20 cellular contexts compared by ENCODE assay signal in genomic region chr3:104911376-104911775, GRCh38.
A peak's percentile ranks its signal among the peaks of the same experiment; 100 is the strongest.
DNase-seq lines count a peak whose midpoint lies in the region; ATAC-seq and TF ChIP-seq lines count a peak whose summit lies in the region.
"Had no signal": no experiment of that assay in that cellular context is flagged by ENCODE, and none has a peak within 500 bp of the region (broad histone marks: within the 10 kb centered on the region; RNA-seq: fewer than 3 reads in every experiment).

No MANE protein-coding gene starts in this region.

- no peak overlapping the region for H2AK9ac ChIP-seq in IMR-90 (replicated peaks; ENCODE audit: low read depth, low read length, poor library complexity)

- H3K56ac ChIP-seq in IMR-90 (ENCODE audit: extremely low read depth, insufficient read depth, low read length), result peak overlapping the region; percentile 43; the same call in 1 of the 2 replicates

- H4K5ac ChIP-seq in IMR-90 (ENCODE audit: low read depth, low read length), result peak overlapping the region; percentile 18; the same call in 1 of the 2 replicates

- no peaks in the 10 kb centered on the region for H3F3A ChIP-seq in neural progenitor cell (ENCODE audit: low read depth)

- no peak for TF ChIP-seq POLR2A in IMR-90 (IDR thresholded peaks at IDR 0.05; ENCODE audit: low read depth, low read length)

- H3K14ac ChIP-seq in IMR-90 (replicated peaks; ENCODE audit: low read depth, low read length), result peak overlapping the region; percentile 85

- H3K4ac ChIP-seq in IMR-90 (ENCODE audit: low read depth, low read length), result peak overlapping the region; percentile 42; the same call in 1 of the 2 replicates

- peaks cover 18% of the 10 kb centered on the region for H3K4me1 Mint-ChIP-seq in neural progenitor cell
- H3K4me1 Mint-ChIP-seq: CD14-positive monocyte had no signal

- CTCF ChIA-PET in IMR-90 (lab: Yijun Ruan, JAX), result no interaction called here

- TF ChIP-seq CTCF in IMR-90 (conservative IDR thresholded peaks at IDR 0.05; ENCODE audit: low read depth, low read length) (no peak), choroid plexus epithelial cell (conservative IDR thresholded peaks at IDR 0.05; ENCODE audit: low read depth, low read length) (no peak), neural progenitor cell (IDR thresholded peaks at IDR 0.05) (no peak)

- BruUV-seq in IMR-90 (replicated peaks; lab: Mats Ljungman, UMichigan), result no TSS peak

- H3K4me3 ChIP-seq in ACC112 (ENCODE audit: low read depth, low read length) (peak overlapping the region; percentile 36; the same call in 1 of the 2 replicates), IMR-90 (ENCODE audit: insufficient read depth, low read depth, low read length) (no peak overlapping the region), choroid plexus epithelial cell (ENCODE audit: low read depth, low read length) (no peak overlapping the region), neural progenitor cell (no peak overlapping the region)
- H3K4me3 ChIP-seq: GM12878, MG63, SJSA1 had no signal

- no peaks in the 10 kb centered on the region for H4K20me1 ChIP-seq in IMR-90 (ENCODE audit: insufficient read depth, low read length)
- H4K20me1 ChIP-seq in neural progenitor cell (ENCODE audit: low read depth), result no peaks in the 10 kb centered on the region

- H3K23ac ChIP-seq in IMR-90 (ENCODE audit: low read depth, low read length), result 0 out of 2 replicates have a peak overlapping the region, but pooled peaks have one; percentile 44

- WGBS in IMR-90 (ENCODE audit: extremely low coverage in 2 of 2, insufficient read length in 1 of 2), 2 experiments, result no CpG with 5 or more reads among the region's 1 CpG

- H3K79me1 ChIP-seq in IMR-90 (ENCODE audit: low read depth in 1 of 2, low read length in 2 of 2), result peaks cover 6% of the 10 kb centered on the region in 2 experiments; a peak in 1 of 4 replicates

- H4K8ac ChIP-seq in IMR-90 (ENCODE audit: low read depth in 2 of 2, low read length in 2 of 2), result peak overlapping the region in 1 of 2 experiments; percentile 48; a peak in 1 of 4 replicates

- H2AK5ac ChIP-seq in IMR-90 (ENCODE audit: low read depth, low read length), result no peak overlapping the region

- H3K4me2 ChIP-seq in IMR-90 (ENCODE audit: low read depth, low read length) (peak overlapping the region; percentile 59; the same call in 1 of the 2 replicates), neural progenitor cell (no peak overlapping the region)

- H3K9ac ChIP-seq in IMR-90 (ENCODE audit: low read depth, low read length) (peak overlapping the region; percentile 46; the same call in 1 of the 2 replicates), neural progenitor cell (no peak overlapping the region)

- no peaks in the 10 kb centered on the region for H3K27me3 ChIP-seq in ACC112 (ENCODE audit: insufficient read depth, low read length)
- H3K27me3 ChIP-seq in IMR-90 (ENCODE audit: control insufficient read depth, insufficient read depth, low read length), result no peaks in the 10 kb centered on the region
- H3K27me3 ChIP-seq in neural progenitor cell, result no peaks in the 10 kb centered on the region
- H3K27me3 ChIP-seq: MG63, SJSA1 had no signal

- no peak overlapping the region for H3K4me3 Mint-ChIP-seq in neural progenitor cell
- H3K4me3 Mint-ChIP-seq: CD14-positive monocyte had no signal

- intact Hi-C loops in IMR-90 (cut with micrococcal nuclease), result no loop called here

- no peak overlapping the region for H3K27ac Mint-ChIP-seq in neural progenitor cell
- H3K27ac Mint-ChIP-seq: CD14-positive monocyte had no signal

- H3K4me1 ChIP-seq in ACC112 (ENCODE audit: control insufficient read depth, insufficient read depth, low read length, unreplicated experiment) (peaks cover 33% of the 10 kb centered on the region), IMR-90 (ENCODE audit: control insufficient read depth, insufficient read depth, low read length) (peaks cover 7% of the 10 kb centered on the region), neural progenitor cell (peaks cover 7% of the 10 kb centered on the region)
- H3K4me1 ChIP-seq: Caco-2 had no signal

- H2BK15ac ChIP-seq in IMR-90 (ENCODE audit: low read depth, low read length), result no peak overlapping the region; the same call in 2 of the 3 replicates

- peak overlapping the region; percentile 92 for H2AFZ ChIP-seq in ACC112 (ENCODE audit: low read length, unreplicated experiment)
- no peak overlapping the region for H2AFZ ChIP-seq in IMR-90 (replicated peaks; ENCODE audit: low read length, poor library complexity)
- H2AFZ ChIP-seq in neural progenitor cell (replicated peaks), result peak overlapping the region; percentile 80

- no peak for ATAC-seq in IMR-90 (ENCODE audit: low read depth)
- no peak for ATAC-seq in GM19328 (IDR thresholded peaks at IDR 0.05; ENCODE audit: unreplicated experiment)
- ATAC-seq in HG03108 (IDR thresholded peaks at IDR 0.05; ENCODE audit: unreplicated experiment), result no peak
- ATAC-seq: GM12878, HCT116 had no signal

- peaks cover 5% of the 10 kb centered on the region; the same call in 1 of the 2 replicates for H3K36me3 ChIP-seq in ACC112 (ENCODE audit: insufficient read depth, low read length)
- no peaks in the 10 kb centered on the region for H3K36me3 ChIP-seq in IMR-90 (ENCODE audit: control insufficient read depth, insufficient read depth, low read length)
- no peaks in the 10 kb centered on the region for H3K36me3 ChIP-seq in neural progenitor cell
- H3K36me3 ChIP-seq: MG63, SJSA1 had no signal

- peak overlapping the region; percentile 64 for H2BK120ac ChIP-seq in IMR-90 (ENCODE audit: low read depth, low read length)

- peak; percentile 31 for DNase-seq in IMR-90
- peak; percentile 32 for DNase-seq in choroid plexus epithelial cell (ENCODE audit: low read depth)
- DNase-seq in neural progenitor cell (ENCODE audit: low spot score), result no peak
- DNase-seq in NCI-H2081 treated with DMSO at 0.1 percent for 48 hours (lab: John Stamatoyannopoulos, UW), result no peak
- no peak for DNase-seq in ecto neural progenitor cell (ENCODE audit: low spot score)
- DNase-seq: Caco-2, KG1, MG63, NCI-H1417, NCI-H1930, NCI-H524, T-helper 1 cell had no signal

- dilution Hi-C loops in IMR-90 (cut with HindIII; ENCODE audit: low sequenced_read_pairs, unreplicated experiment), result no loop called here

- peak overlapping the region; percentile 10; the same call in 1 of the 2 replicates for H4K91ac ChIP-seq in IMR-90 (ENCODE audit: insufficient read depth, low read depth, low read length)

- in situ Hi-C loops in IMR-90 (cut with MboI; ENCODE audit: low sequenced_read_pairs), result loop anchor here (25.0 kb wide), 1 partner anchor 451 kb away; the partner anchor contains the start of gene ALCAM

- POLR2A ChIA-PET in IMR-90 (lab: Charles Lee; ENCODE audit: unreplicated experiment), result no interaction called here

- peaks cover 6% of the 10 kb centered on the region for H3K9me3 Mint-ChIP-seq in neural progenitor cell

- no peak for TF ChIP-seq RAD21 in IMR-90 (IDR thresholded peaks at IDR 0.05; ENCODE audit: low read length)

- no peaks in the 10 kb centered on the region for H3K27me3 Mint-ChIP-seq in neural progenitor cell (ENCODE audit: insufficient read depth, low read depth)

- H3K18ac ChIP-seq in IMR-90 (ENCODE audit: low read depth, low read length), result peak overlapping the region; percentile 71; the same call in 1 of the 2 replicates

- H3K9me1 ChIP-seq in IMR-90 (ENCODE audit: insufficient read depth, low read length), result no peaks in the 10 kb centered on the region

- H2BK5ac ChIP-seq in IMR-90 (ENCODE audit: low read depth, low read length, poor library complexity, severe bottlenecking), result peak overlapping the region; percentile 62

- H3K79me2 ChIP-seq in ACC112 (ENCODE audit: control insufficient read depth, insufficient read depth, low read length, unreplicated experiment) (no peaks in the 10 kb centered on the region), neural progenitor cell (ENCODE audit: low read depth) (no peaks in the 10 kb centered on the region)

- no peaks in the 10 kb centered on the region for H3K36me3 Mint-ChIP-seq in neural progenitor cell
- H3K36me3 Mint-ChIP-seq: CD14-positive monocyte had no signal

- H3K9me3 ChIP-seq in IMR-90 (ENCODE audit: control insufficient read depth, insufficient read depth, low read length) (0 out of 2 replicates have a peak, but pooled peaks cover 2% of the 10 kb centered on the region), neural progenitor cell (ENCODE audit: low read depth) (no peaks in the 10 kb centered on the region)
- H3K9me3 ChIP-seq: Caco-2, SJSA1 had no signal

- H3K27ac ChIP-seq in ACC112 (ENCODE audit: low read depth, low read length), result no peak overlapping the region
- H3K27ac ChIP-seq in IMR-90 (ENCODE audit: insufficient read depth, low read length), result no peak overlapping the region
- no peak overlapping the region for H3K27ac ChIP-seq in neural progenitor cell
- H3K27ac ChIP-seq: RWPE1, SJSA1 had no signal

- H2BK20ac ChIP-seq in IMR-90 (ENCODE audit: low read depth, low read length), result peak overlapping the region; percentile 74

TF ChIP-seq in IMR-90, 13 proteins besides CTCF, POLR2A, EP300 and RAD21:
- TF ChIP-seq RFX5 (IDR thresholded peaks at IDR 0.05; ENCODE audit: low read depth, low read length) (no peak), MXI1 (IDR thresholded peaks at IDR 0.05; ENCODE audit: borderline replicate concordance, low read depth, low read length) (no peak)
- TF ChIP-seq, protein P1, sequence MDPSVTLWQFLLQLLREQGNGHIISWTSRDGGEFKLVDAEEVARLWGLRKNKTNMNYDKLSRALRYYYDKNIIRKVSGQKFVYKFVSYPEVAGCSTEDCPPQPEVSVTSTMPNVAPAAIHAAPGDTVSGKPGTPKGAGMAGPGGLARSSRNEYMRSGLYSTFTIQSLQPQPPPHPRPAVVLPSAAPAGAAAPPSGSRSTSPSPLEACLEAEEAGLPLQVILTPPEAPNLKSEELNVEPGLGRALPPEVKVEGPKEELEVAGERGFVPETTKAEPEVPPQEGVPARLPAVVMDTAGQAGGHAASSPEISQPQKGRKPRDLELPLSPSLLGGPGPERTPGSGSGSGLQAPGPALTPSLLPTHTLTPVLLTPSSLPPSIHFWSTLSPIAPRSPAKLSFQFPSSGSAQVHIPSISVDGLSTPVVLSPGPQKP (IDR thresholded peaks at IDR 0.05; ENCODE audit: borderline replicate concordance, low read depth, low read length), result no peak

Comparison
In these comparisons a context has a peak if more than half of its experiments do, and no peak if none do; other contexts are left out.
1. DNase-seq: peak in IMR-90 (single experiment) and choroid plexus epithelial cell (single experiment); none in neural progenitor cell (single experiment), NCI-H2081 treated with DMSO at 0.1 percent for 48 hours (single experiment) and ecto neural progenitor cell (single experiment).